Comparison of ENCODE assay signal across 29 cellular contexts in the genomic region with DNA sequence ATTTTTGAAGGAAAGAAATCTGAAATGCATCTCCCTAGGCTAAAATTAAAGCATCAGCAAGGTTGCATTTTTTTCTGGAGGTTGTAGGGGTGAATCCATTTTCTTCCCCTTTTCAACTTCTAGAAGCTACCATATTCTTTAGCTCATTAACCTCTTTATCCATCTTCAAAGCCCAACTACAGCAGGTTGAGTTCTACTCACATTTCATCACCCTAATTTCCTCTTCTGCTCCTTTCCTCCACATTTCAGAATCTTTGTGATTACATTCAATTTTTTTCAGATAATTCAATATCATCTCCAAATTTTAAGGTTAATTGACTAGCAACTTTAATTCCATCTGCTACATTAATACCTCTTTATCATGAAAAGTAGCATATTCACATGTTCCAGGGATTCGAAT.
"Had no signal": no experiment of that assay in that cellular context is flagged by ENCODE, and none has a peak within 500 bp of the region (broad histone marks: within the 10 kb centered on the region; RNA-seq: fewer than 3 reads in every experiment).

No MANE protein-coding gene starts in this region.

- H3K36me3 Mint-ChIP-seq: naive thymus-derived CD8-positive, alpha-beta T cell; stimulated activated naive B cell treated with anti-CD40 and anti-IgM and Interleukin-4, amounts not matched to agents 10 μg/mL and 1 μg/mL and 100 μg/mL, for 72 hours had no signal

- H3K27ac ChIP-seq: left lung, lower lobe of right lung, pancreas, prostate gland, skin epidermis, stomach, testis, thyroid gland, transverse colon, upper lobe of left lung, vagina had no signal

- H3K27me3 ChIP-seq: left lung, pancreas, stomach, testis, thyroid gland, transverse colon, upper lobe of left lung, vagina had no signal

- H3K36me3 ChIP-seq: left lung, lower lobe of right lung, pancreas, prostate gland, stomach, thyroid gland, transverse colon, upper lobe of left lung, vagina had no signal

- H3K9me3 ChIP-seq: lower lobe of right lung, pancreas, prostate gland, testis, thyroid gland, transverse colon, upper lobe of left lung, vagina had no signal

- H3K4me3 ChIP-seq: left lung, lower lobe of right lung, pancreas, prostate gland, skin epidermis, stomach, testis, thyroid gland, transverse colon, upper lobe of left lung, vagina had no signal

- H3K4me1 ChIP-seq: left lung, lower lobe of right lung, pancreas, prostate gland, stomach, testis, thyroid gland, transverse colon, upper lobe of left lung, vagina had no signal

- H3K27ac Mint-ChIP-seq: naive thymus-derived CD8-positive, alpha-beta T cell; nephron; stimulated activated naive B cell treated with anti-CD40 and anti-IgM and Interleukin-4, amounts not matched to agents 10 μg/mL and 1 μg/mL and 100 μg/mL, for 72 hours had no signal

- ATAC-seq: left colon; left lung; lower lobe of right lung; naive thymus-derived CD8-positive, alpha-beta T cell; pancreas; right cardiac atrium; sciatic nerve; stimulated activated naive B cell treated with anti-CD40 and anti-IgM and Interleukin-4, amounts not matched to agents 10 μg/mL and 1 μg/mL and 100 μg/mL, for 72 hours; stimulated activated naive CD8-positive, alpha-beta T cell treated with anti-CD3 and anti-CD28 coated beads, Interleukin-15, Interleukin-2, amounts not matched to agents 100 U/mL and 50 U/mL, for 24 hours had no signal

- H3K4me3 Mint-ChIP-seq: nephron; neural crest cell; stimulated activated naive B cell treated with anti-CD40 and anti-IgM and Interleukin-4, amounts not matched to agents 10 μg/mL and 1 μg/mL and 100 μg/mL, for 72 hours had no signal

- H3K4me1 Mint-ChIP-seq: naive thymus-derived CD8-positive, alpha-beta T cell; nephron; neural crest cell; stimulated activated naive B cell treated with anti-CD40 and anti-IgM and Interleukin-4, amounts not matched to agents 10 μg/mL and 1 μg/mL and 100 μg/mL, for 72 hours had no signal

- H3K27me3 Mint-ChIP-seq: naive thymus-derived CD8-positive, alpha-beta T cell; stimulated activated naive B cell treated with anti-CD40 and anti-IgM and Interleukin-4, amounts not matched to agents 10 μg/mL and 1 μg/mL and 100 μg/mL, for 72 hours had no signal

- FAIRE-seq: pancreas had no signal

- H3K9me3 Mint-ChIP-seq: nephron; neural crest cell; stimulated activated naive B cell treated with anti-CD40 and anti-IgM and Interleukin-4, amounts not matched to agents 10 μg/mL and 1 μg/mL and 100 μg/mL, for 72 hours had no signal

- DNase-seq: kidney; left colon; left lung; lower lobe of right lung; mammary epithelial cell; mesenchymal stem cell; naive thymus-derived CD8-positive, alpha-beta T cell; nucleus accumbens; pancreas; posterior cingulate gyrus; retina; right cardiac atrium; stimulated activated CD4-positive, alpha-beta T cell treated with anti-CD3 and anti-CD28 coated beads, Interleukin-12 subunit alpha, Interleukin-12 subunit beta, amount 100 ng/mL, for 4 hours; stimulated activated CD4-positive, alpha-beta T cell treated with anti-CD3 and anti-CD28 coated beads, Interleukin-15, amount 100 ng/mL, for 24 hours; stimulated activated CD4-positive, alpha-beta T cell treated with anti-CD3 and anti-CD28 coated beads, Interleukin-2, amount 100 ng/mL, for 24 hours; stimulated activated CD4-positive, alpha-beta T cell treated with anti-CD3 and anti-CD28 coated beads, Interleukin-4, amount 100 ng/mL, for 1 hour; stimulated activated naive B cell treated with anti-CD40 and anti-IgM and Interleukin-4, amounts not matched to agents 10 μg/mL and 1 μg/mL and 100 μg/mL, for 72 hours; stimulated activated naive CD8-positive, alpha-beta T cell treated with anti-CD3 and anti-CD28 coated beads, Interleukin-15, Interleukin-2, amounts not matched to agents 100 U/mL and 50 U/mL, for 24 hours; stomach; testis; thyroid gland; transverse colon; upper lobe of left lung had no signal
